1 cellular context compared by ENCODE assay signal in the genomic region with DNA sequence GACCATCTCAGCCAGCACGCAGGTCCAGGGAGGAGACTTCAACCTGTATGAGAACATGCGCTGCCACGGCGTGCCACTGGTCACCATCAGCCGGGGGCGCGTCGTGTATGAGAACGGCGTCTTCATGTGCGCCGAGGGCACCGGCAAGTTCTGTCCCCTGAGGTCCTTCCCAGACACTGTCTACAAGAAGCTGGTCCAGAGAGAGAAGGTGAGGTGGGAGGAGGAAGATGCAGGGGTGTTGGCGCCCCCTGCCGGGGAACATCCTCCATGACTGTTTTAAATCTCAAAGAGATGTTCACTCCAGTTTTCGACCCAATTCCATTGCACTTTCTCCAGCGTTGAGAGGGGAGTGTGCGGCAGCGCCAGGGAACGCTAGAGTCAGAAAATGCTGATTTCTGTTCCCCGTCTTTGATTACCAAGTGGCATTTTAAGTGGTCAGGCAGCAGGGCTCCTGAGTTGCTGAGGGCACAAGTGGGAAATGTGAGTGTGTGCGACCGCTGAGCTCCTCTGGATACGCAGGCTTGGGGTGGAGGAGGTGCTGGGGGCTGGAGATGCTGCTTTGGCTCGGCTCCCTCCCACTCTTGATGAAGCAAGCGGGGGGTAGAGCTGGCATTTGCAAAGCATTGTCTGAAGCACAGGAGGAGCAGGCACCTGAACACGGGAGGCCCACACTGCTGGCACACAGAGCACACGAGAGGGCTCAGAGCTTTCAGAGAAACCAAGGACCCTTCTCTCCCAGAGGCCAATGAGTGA.
TF ChIP-seq lines count a peak whose summit lies in the region.

No MANE protein-coding gene starts in this region.

TF ChIP-seq in GM23338, 12 proteins besides CTCF, POLR2A, EP300 and RAD21 (continued from another document):
- TF ChIP-seq, protein P1, sequence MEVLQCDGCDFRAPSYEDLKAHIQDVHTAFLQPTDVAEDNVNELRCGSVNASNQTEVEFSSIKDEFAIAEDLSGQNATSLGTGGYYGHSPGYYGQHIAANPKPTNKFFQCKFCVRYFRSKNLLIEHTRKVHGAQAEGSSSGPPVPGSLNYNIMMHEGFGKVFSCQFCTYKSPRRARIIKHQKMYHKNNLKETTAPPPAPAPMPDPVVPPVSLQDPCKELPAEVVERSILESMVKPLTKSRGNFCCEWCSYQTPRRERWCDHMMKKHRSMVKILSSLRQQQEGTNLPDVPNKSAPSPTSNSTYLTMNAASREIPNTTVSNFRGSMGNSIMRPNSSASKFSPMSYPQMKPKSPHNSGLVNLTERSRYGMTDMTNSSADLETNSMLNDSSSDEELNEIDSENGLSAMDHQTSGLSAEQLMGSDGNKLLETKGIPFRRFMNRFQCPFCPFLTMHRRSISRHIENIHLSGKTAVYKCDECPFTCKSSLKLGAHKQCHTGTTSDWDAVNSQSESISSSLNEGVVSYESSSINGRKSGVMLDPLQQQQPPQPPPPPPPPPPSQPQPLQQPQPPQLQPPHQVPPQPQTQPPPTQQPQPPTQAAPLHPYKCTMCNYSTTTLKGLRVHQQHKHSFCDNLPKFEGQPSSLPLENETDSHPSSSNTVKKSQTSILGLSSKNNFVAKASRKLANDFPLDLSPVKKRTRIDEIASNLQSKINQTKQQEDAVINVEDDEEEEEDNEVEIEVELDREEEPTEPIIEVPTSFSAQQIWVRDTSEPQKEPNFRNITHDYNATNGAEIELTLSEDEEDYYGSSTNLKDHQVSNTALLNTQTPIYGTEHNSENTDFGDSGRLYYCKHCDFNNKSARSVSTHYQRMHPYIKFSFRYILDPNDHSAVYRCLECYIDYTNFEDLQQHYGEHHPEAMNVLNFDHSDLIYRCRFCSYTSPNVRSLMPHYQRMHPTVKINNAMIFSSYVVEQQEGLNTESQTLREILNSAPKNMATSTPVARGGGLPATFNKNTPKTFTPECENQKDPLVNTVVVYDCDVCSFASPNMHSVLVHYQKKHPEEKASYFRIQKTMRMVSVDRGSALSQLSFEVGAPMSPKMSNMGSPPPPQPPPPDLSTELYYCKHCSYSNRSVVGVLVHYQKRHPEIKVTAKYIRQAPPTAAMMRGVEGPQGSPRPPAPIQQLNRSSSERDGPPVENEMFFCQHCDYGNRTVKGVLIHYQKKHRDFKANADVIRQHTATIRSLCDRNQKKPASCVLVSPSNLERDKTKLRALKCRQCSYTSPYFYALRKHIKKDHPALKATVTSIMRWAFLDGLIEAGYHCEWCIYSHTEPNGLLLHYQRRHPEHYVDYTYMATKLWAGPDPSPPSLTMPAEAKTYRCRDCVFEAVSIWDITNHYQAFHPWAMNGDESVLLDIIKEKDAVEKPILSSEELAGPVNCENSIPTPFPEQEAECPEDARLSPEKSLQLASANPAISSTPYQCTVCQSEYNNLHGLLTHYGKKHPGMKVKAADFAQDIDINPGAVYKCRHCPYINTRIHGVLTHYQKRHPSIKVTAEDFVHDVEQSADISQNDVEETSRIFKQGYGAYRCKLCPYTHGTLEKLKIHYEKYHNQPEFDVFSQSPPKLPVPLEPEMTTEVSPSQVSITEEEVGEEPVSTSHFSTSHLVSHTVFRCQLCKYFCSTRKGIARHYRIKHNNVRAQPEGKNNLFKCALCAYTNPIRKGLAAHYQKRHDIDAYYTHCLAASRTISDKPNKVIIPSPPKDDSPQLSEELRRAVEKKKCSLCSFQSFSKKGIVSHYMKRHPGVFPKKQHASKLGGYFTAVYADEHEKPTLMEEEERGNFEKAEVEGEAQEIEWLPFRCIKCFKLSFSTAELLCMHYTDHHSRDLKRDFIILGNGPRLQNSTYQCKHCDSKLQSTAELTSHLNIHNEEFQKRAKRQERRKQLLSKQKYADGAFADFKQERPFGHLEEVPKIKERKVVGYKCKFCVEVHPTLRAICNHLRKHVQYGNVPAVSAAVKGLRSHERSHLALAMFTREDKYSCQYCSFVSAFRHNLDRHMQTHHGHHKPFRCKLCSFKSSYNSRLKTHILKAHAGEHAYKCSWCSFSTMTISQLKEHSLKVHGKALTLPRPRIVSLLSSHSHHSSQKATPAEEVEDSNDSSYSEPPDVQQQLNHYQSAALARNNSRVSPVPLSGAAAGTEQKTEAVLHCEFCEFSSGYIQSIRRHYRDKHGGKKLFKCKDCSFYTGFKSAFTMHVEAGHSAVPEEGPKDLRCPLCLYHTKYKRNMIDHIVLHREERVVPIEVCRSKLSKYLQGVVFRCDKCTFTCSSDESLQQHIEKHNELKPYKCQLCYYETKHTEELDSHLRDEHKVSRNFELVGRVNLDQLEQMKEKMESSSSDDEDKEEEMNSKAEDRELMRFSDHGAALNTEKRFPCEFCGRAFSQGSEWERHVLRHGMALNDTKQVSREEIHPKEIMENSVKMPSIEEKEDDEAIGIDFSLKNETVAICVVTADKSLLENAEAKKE (CRISPR knock-in tag; IDR thresholded peaks at IDR 0.05) = no peak; the same call in 1 of the 2 replicates
- TF ChIP-seq POLR2AphosphoS5 (IDR thresholded peaks at IDR 0.05; ENCODE audit: low read depth) = no peak
- TF ChIP-seq EZH2 (IDR thresholded peaks at IDR 0.05; ENCODE audit: low read depth, unreplicated experiment) = no peak
- TF ChIP-seq, protein P2, sequence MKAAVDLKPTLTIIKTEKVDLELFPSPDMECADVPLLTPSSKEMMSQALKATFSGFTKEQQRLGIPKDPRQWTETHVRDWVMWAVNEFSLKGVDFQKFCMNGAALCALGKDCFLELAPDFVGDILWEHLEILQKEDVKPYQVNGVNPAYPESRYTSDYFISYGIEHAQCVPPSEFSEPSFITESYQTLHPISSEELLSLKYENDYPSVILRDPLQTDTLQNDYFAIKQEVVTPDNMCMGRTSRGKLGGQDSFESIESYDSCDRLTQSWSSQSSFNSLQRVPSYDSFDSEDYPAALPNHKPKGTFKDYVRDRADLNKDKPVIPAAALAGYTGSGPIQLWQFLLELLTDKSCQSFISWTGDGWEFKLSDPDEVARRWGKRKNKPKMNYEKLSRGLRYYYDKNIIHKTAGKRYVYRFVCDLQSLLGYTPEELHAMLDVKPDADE (IDR thresholded peaks at IDR 0.05) = no peak
- no peak for TF ChIP-seq EZH2phosphoT487 (IDR thresholded peaks at IDR 0.05; ENCODE audit: unreplicated experiment)
- TF ChIP-seq ZNF114 (CRISPR knock-in tag; IDR thresholded peaks at IDR 0.05) = no peak
- no peak for TF ChIP-seq JUNB (IDR thresholded peaks at IDR 0.05; ENCODE audit: unreplicated experiment)
- TF ChIP-seq, protein P3, sequence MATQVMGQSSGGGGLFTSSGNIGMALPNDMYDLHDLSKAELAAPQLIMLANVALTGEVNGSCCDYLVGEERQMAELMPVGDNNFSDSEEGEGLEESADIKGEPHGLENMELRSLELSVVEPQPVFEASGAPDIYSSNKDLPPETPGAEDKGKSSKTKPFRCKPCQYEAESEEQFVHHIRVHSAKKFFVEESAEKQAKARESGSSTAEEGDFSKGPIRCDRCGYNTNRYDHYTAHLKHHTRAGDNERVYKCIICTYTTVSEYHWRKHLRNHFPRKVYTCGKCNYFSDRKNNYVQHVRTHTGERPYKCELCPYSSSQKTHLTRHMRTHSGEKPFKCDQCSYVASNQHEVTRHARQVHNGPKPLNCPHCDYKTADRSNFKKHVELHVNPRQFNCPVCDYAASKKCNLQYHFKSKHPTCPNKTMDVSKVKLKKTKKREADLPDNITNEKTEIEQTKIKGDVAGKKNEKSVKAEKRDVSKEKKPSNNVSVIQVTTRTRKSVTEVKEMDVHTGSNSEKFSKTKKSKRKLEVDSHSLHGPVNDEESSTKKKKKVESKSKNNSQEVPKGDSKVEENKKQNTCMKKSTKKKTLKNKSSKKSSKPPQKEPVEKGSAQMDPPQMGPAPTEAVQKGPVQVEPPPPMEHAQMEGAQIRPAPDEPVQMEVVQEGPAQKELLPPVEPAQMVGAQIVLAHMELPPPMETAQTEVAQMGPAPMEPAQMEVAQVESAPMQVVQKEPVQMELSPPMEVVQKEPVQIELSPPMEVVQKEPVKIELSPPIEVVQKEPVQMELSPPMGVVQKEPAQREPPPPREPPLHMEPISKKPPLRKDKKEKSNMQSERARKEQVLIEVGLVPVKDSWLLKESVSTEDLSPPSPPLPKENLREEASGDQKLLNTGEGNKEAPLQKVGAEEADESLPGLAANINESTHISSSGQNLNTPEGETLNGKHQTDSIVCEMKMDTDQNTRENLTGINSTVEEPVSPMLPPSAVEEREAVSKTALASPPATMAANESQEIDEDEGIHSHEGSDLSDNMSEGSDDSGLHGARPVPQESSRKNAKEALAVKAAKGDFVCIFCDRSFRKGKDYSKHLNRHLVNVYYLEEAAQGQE (IDR thresholded peaks at IDR 0.05; ENCODE audit: unreplicated experiment) = no peak
- TF ChIP-seq NANOG (IDR thresholded peaks at IDR 0.05; ENCODE audit: borderline replicate concordance) = no peak
- TF ChIP-seq CREB1 (CRISPR knock-in tag; IDR thresholded peaks at IDR 0.05; ENCODE audit: low read depth) = no peak
